ENCODE assay signal across 1 cellular context in the genomic region with DNA sequence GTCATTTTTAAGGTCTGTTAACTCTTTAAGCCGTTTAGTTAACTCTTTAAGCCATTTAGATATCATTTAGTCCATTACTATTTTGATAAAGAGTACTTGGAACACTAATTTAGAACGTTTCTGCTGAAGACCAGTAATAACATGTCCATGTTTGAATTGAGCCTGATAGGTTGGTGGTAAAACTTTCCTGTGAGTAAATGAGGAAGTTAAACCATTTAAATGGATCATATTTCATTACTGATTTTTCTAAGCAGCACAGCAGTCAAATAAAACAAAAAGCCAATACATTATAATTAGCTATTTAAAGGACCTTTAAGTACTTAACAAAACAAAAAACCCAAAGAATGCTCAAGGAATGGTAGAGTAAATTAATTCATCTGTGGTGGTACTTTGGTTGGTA.
A peak's percentile ranks its signal among the peaks of the same experiment; 100 is the strongest.
TF ChIP-seq lines count a peak whose summit lies in the region.

No MANE protein-coding gene starts in this region.

TF ChIP-seq in HEK293, 187 proteins besides CTCF, POLR2A, EP300 and RAD21 (continued from another document):
- TF ChIP-seq, protein P1, sequence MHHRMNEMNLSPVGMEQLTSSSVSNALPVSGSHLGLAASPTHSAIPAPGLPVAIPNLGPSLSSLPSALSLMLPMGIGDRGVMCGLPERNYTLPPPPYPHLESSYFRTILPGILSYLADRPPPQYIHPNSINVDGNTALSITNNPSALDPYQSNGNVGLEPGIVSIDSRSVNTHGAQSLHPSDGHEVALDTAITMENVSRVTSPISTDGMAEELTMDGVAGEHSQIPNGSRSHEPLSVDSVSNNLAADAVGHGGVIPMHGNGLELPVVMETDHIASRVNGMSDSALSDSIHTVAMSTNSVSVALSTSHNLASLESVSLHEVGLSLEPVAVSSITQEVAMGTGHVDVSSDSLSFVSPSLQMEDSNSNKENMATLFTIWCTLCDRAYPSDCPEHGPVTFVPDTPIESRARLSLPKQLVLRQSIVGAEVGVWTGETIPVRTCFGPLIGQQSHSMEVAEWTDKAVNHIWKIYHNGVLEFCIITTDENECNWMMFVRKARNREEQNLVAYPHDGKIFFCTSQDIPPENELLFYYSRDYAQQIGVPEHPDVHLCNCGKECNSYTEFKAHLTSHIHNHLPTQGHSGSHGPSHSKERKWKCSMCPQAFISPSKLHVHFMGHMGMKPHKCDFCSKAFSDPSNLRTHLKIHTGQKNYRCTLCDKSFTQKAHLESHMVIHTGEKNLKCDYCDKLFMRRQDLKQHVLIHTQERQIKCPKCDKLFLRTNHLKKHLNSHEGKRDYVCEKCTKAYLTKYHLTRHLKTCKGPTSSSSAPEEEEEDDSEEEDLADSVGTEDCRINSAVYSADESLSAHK (tag by site-specific recombination; IDR thresholded peaks at IDR 0.05), result 0 out of 2 replicates have a peak, but pooled peaks have one; percentile 17
- TF ChIP-seq, protein P2, sequence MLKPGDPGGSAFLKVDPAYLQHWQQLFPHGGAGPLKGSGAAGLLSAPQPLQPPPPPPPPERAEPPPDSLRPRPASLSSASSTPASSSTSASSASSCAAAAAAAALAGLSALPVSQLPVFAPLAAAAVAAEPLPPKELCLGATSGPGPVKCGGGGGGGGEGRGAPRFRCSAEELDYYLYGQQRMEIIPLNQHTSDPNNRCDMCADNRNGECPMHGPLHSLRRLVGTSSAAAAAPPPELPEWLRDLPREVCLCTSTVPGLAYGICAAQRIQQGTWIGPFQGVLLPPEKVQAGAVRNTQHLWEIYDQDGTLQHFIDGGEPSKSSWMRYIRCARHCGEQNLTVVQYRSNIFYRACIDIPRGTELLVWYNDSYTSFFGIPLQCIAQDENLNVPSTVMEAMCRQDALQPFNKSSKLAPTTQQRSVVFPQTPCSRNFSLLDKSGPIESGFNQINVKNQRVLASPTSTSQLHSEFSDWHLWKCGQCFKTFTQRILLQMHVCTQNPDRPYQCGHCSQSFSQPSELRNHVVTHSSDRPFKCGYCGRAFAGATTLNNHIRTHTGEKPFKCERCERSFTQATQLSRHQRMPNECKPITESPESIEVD (tag by site-specific recombination; IDR thresholded peaks at IDR 0.05), result peak; percentile 66
- TF ChIP-seq GLI2 (tag by site-specific recombination; IDR thresholded peaks at IDR 0.05; ENCODE audit: borderline replicate concordance, low read depth), result no peak
- TF ChIP-seq, protein P3, sequence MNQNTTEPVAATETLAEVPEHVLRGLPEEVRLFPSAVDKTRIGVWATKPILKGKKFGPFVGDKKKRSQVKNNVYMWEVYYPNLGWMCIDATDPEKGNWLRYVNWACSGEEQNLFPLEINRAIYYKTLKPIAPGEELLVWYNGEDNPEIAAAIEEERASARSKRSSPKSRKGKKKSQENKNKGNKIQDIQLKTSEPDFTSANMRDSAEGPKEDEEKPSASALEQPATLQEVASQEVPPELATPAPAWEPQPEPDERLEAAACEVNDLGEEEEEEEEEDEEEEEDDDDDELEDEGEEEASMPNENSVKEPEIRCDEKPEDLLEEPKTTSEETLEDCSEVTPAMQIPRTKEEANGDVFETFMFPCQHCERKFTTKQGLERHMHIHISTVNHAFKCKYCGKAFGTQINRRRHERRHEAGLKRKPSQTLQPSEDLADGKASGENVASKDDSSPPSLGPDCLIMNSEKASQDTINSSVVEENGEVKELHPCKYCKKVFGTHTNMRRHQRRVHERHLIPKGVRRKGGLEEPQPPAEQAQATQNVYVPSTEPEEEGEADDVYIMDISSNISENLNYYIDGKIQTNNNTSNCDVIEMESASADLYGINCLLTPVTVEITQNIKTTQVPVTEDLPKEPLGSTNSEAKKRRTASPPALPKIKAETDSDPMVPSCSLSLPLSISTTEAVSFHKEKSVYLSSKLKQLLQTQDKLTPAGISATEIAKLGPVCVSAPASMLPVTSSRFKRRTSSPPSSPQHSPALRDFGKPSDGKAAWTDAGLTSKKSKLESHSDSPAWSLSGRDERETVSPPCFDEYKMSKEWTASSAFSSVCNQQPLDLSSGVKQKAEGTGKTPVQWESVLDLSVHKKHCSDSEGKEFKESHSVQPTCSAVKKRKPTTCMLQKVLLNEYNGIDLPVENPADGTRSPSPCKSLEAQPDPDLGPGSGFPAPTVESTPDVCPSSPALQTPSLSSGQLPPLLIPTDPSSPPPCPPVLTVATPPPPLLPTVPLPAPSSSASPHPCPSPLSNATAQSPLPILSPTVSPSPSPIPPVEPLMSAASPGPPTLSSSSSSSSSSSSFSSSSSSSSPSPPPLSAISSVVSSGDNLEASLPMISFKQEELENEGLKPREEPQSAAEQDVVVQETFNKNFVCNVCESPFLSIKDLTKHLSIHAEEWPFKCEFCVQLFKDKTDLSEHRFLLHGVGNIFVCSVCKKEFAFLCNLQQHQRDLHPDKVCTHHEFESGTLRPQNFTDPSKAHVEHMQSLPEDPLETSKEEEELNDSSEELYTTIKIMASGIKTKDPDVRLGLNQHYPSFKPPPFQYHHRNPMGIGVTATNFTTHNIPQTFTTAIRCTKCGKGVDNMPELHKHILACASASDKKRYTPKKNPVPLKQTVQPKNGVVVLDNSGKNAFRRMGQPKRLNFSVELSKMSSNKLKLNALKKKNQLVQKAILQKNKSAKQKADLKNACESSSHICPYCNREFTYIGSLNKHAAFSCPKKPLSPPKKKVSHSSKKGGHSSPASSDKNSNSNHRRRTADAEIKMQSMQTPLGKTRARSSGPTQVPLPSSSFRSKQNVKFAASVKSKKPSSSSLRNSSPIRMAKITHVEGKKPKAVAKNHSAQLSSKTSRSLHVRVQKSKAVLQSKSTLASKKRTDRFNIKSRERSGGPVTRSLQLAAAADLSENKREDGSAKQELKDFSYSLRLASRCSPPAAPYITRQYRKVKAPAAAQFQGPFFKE (tag by site-specific recombination; IDR thresholded peaks at IDR 0.05; ENCODE audit: borderline replicate concordance), result no peak
- no peak for TF ChIP-seq ZBTB1 (tag by site-specific recombination; IDR thresholded peaks at IDR 0.05)
